1 cellular context compared by ENCODE assay signal in the genomic region with DNA sequence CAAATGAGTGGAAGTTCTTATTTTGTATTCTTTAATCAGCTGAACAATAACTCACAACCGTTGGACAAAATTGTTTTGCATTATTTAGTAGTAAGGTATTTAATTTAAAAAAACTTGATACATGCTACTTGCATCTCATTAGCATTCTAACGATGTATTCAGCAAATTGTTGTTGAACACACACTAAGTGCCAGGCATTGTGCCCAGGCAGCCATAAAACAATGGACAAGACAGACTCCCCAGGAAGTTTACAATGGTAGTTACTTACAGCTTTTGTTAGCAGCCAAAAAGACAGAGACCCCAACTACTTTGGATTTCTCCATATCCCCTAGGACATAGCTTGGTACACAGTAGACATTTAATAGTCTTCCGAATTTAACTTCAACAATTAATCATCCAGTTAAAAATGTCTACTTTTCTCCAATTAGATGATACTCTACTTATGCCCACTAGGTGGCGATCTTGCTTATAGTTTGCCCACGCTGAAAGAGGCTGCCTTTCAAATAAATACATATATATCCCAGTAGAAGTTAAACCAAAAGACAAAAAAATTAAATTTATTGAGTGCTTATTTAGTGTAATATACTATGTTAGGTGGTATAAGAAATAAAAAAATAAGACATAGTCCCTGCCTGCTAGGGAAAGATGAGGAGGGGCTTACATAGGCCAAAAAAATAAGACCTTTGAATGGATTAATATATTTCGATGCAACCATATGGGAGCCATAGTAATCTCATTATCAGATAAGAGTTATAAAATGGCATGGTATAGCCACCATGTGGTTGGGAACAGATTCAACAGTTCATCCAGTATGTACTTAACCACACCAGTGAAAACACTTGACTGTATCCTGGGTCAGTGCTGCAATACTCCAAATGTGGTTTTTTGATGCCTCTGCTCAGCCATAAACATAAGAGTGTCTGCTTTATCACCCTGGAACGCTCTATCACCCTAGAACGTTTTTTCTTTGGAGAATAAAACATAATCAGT.
TF ChIP-seq lines count a peak whose summit lies in the region.

No MANE protein-coding gene starts in this region.

TF ChIP-seq in WTC11, 78 proteins besides CTCF, POLR2A, EP300 and RAD21 (continued from another document):
- TF ChIP-seq ZNF423 (CRISPR knock-in tag; IDR thresholded peaks at IDR 0.05) (no peak), ZNF671 (CRISPR knock-in tag; IDR thresholded peaks at IDR 0.05) (no peak), HMGA2 (CRISPR knock-in tag; IDR thresholded peaks at IDR 0.05) (no peak), MXD4 (CRISPR knock-in tag; IDR thresholded peaks at IDR 0.05; ENCODE audit: borderline replicate concordance) (no peak)
- TF ChIP-seq, protein P1, sequence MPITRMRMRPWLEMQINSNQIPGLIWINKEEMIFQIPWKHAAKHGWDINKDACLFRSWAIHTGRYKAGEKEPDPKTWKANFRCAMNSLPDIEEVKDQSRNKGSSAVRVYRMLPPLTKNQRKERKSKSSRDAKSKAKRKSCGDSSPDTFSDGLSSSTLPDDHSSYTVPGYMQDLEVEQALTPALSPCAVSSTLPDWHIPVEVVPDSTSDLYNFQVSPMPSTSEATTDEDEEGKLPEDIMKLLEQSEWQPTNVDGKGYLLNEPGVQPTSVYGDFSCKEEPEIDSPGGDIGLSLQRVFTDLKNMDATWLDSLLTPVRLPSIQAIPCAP (CRISPR knock-in tag; IDR thresholded peaks at IDR 0.05) = no peak
